Comparison of ENCODE assay signal across 20 cellular contexts in the genomic region with DNA sequence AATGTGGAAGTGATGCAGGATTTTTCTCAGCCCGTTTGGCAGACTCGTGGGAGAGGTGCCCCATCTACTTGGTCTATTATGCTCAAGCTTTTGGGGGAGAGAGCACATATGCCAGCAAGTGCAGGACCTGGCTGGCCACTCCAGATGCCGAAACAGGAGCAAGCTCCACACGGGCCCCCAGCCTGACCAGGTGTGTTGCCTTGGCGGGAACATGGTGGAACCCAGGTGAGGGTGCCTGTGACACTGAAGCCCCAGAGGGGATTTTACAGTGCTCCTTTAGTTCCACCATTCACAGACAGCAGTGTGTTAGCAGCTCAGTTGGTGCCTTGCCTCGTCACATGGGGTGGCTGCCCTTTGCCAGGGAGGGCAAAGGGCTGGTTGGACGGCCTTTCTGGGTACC.
"Had no signal": no experiment of that assay in that cellular context is flagged by ENCODE, and none has a peak within 500 bp of the region (broad histone marks: within the 10 kb centered on the region; RNA-seq: fewer than 3 reads in every experiment).

No MANE protein-coding gene starts in this region.

- H3K27me3 ChIP-seq: colonic mucosa, dorsolateral prefrontal cortex, esophagus muscularis mucosa, foreskin keratinocyte, gastroesophageal sphincter, heart left ventricle, hepatocyte, left lung had no signal

- H3K27ac ChIP-seq: colonic mucosa, dorsolateral prefrontal cortex, esophagus muscularis mucosa, foreskin keratinocyte, gastroesophageal sphincter, heart left ventricle, hepatocyte, left lung, lower lobe of right lung had no signal

- H3K27ac Mint-ChIP-seq: immature natural killer cell had no signal

- ATAC-seq: foreskin keratinocyte, gastroesophageal sphincter, heart left ventricle, left cardiac atrium, left lung, left ventricle myocardium superior, lower lobe of right lung had no signal

- DNase-seq: colonic mucosa; cortex of kidney; dermis blood vessel endothelial cell; dorsolateral prefrontal cortex; effector CD4-positive, alpha-beta T cell; effector memory CD4-positive, alpha-beta T cell; foreskin keratinocyte; heart left ventricle; hypothalamus; immature natural killer cell; islet precursor cell; left cardiac atrium; left ventricle myocardium superior; lower lobe of right lung; mesendoderm; midbrain had no signal

- H3K4me3 Mint-ChIP-seq: immature natural killer cell had no signal

- H3K36me3 Mint-ChIP-seq: immature natural killer cell had no signal

- H2AFZ ChIP-seq: hepatocyte had no signal

- H3K4me2 ChIP-seq: hepatocyte had no signal

- H3K4me1 ChIP-seq: colonic mucosa, esophagus muscularis mucosa, foreskin keratinocyte, gastroesophageal sphincter, heart left ventricle, left lung, lower lobe of right lung had no signal

- H3K4me3 ChIP-seq: colonic mucosa, dorsolateral prefrontal cortex, esophagus muscularis mucosa, gastroesophageal sphincter, heart left ventricle, hepatocyte, left lung, lower lobe of right lung had no signal

- H3K36me3 ChIP-seq: colonic mucosa, esophagus muscularis mucosa, gastroesophageal sphincter, heart left ventricle, left lung, lower lobe of right lung had no signal

- H3K9me3 ChIP-seq: colonic mucosa, esophagus muscularis mucosa, gastroesophageal sphincter, left lung, lower lobe of right lung had no signal

- H3K4me1 Mint-ChIP-seq: immature natural killer cell had no signal
